ENCODE assay signal across 8 cellular contexts in genomic region chr10:119655566-119656001, GRCh38. TPM values are rescaled to one million over a fixed set of nuclear protein-coding genes. Genes with fewer than 3 reads are reported as not detected.
DNase-seq lines count a peak whose midpoint lies in the region; ATAC-seq, FAIRE-seq and TF ChIP-seq lines count a peak whose summit lies in the region.

No MANE protein-coding gene starts in this region.

- H3K27ac ChIP-seq in endothelial cell of umbilical vein (ENCODE audit: insufficient read depth, low read depth, low read length) (peak overlapping the region; percentile 43), prostate gland (peak overlapping the region; percentile 98 to 99)

- dilution Hi-C loops in endothelial cell of umbilical vein (cut with MboI; ENCODE audit: extremely low pct_ligation_motif_present, low sequenced_read_pairs), result no loop called here

- POLR2A ChIA-PET in activated CD8-positive, alpha-beta T cell treated with anti-CD3 and anti-CD28 coated beads, Interleukin-2, amount 10 ng/mL, durations not matched to agents 7 days and 5 days (lab: Charles Lee), result interaction anchor here (1.4 kb wide), 1 partner anchor 9 kb away, joined by 4 read pairs; no protein-coding TSS in a partner anchor
- POLR2A ChIA-PET in endothelial cell of umbilical vein (lab: Charles Lee), result interaction anchor here (0.9 to 1.0 kb wide), 2 partner anchors 9 to 71 kb away, joined by 3 to 4 read pairs; partner anchors contain the start of gene INPP5F

- H3K36me3 ChIP-seq in endothelial cell of umbilical vein (ENCODE audit: control insufficient read depth in 2 of 2, extremely low read depth in 1 of 2, insufficient read depth in 2 of 2, low read length in 2 of 2) (peaks cover 0 to 7% of the 10 kb centered on the region in 2 experiments), prostate gland (no peaks in the 10 kb centered on the region)

- CTCF ChIA-PET in activated CD8-positive, alpha-beta T cell treated with anti-CD3 and anti-CD28 coated beads, Interleukin-2, amount 10 ng/mL, durations not matched to agents 7 days and 5 days (lab: Charles Lee), result interaction anchor here (1.4 to 2.1 kb wide), 4 partner anchors 31 to 204 kb away, joined by 3 to 8 read pairs (median 5); no protein-coding TSS in a partner anchor
- CTCF ChIA-PET in endothelial cell of umbilical vein (lab: Charles Lee), result interaction anchor here (1.2 to 2.1 kb wide), 3 partner anchors 32 to 95 kb away, joined by 5 to 7 read pairs (median 5); no protein-coding TSS in a partner anchor

- H3K4me2 ChIP-seq in endothelial cell of umbilical vein (ENCODE audit: insufficient read depth, low read length), result peak overlapping the region; percentile 95

- peaks cover 55% of the 10 kb centered on the region for H3K4me1 ChIP-seq in endothelial cell of umbilical vein (ENCODE audit: control insufficient read depth, extremely low read depth, insufficient read depth, low read length)
- peaks cover 15% of the 10 kb centered on the region for H3K4me1 ChIP-seq in prostate gland (replicated peaks)

- peak; percentile 89 for FAIRE-seq in endothelial cell of umbilical vein (lab: Jason Lieb, UNC)

- peaks cover 13% of the 10 kb centered on the region for H3K36me3 Mint-ChIP-seq in activated CD8-positive, alpha-beta T cell treated with anti-CD3 and anti-CD28 coated beads, Interleukin-2, amount 10 ng/mL, durations not matched to agents 7 days and 5 days (ENCODE audit: low read depth)
- peaks cover 18 to 22% of the 10 kb centered on the region in 2 donors for H3K36me3 Mint-ChIP-seq in CD14-positive monocyte

- no peaks in the 10 kb centered on the region for H3K9me3 ChIP-seq in endothelial cell of umbilical vein (replicated peaks; ENCODE audit: control insufficient read depth, insufficient read depth, low read length)
- no peaks in the 10 kb centered on the region for H3K9me3 ChIP-seq in prostate gland

- peaks cover 45% of the 10 kb centered on the region for H3K4me1 Mint-ChIP-seq in activated CD8-positive, alpha-beta T cell treated with anti-CD3 and anti-CD28 coated beads, Interleukin-2, amount 10 ng/mL, durations not matched to agents 7 days and 5 days (ENCODE audit: low read depth)
- peaks cover 32% of the 10 kb centered on the region for H3K4me1 Mint-ChIP-seq in CD14-positive monocyte

- peak in 71 of 76 experiments; percentile 8 to 81 (median 57) for DNase-seq in HUDEP-2 (lab: John Stamatoyannopoulos, UW; ENCODE audit: unreplicated experiment in 76 of 76)
- peak; percentile 42 for DNase-seq in activated CD8-positive, alpha-beta T cell treated with anti-CD3 and anti-CD28 coated beads, Interleukin-2, amount 10 ng/mL, durations not matched to agents 7 days and 5 days
- peak; percentile 84 for DNase-seq in endothelial cell of umbilical vein (ENCODE audit: low read depth, low spot score)
- peak; percentile 44 for DNase-seq in prostate gland (ENCODE audit: low spot score)
- no peak for DNase-seq in CD14-positive monocyte (ENCODE audit: low spot score)

- TF ChIP-seq CTCF in endothelial cell of umbilical vein (IDR thresholded peaks at IDR 0.05; ENCODE audit: extremely low read depth in 1 of 2, insufficient read depth in 1 of 2, low read depth in 1 of 2, low read length in 2 of 2) (no peak), prostate gland (IDR thresholded peaks at IDR 0.05) (no peak), CD14-positive monocyte (IDR thresholded peaks at IDR 0.05) (no peak)

- intact Hi-C loops in endothelial cell of umbilical vein (cut with micrococcal nuclease) (loop anchor here (10.0 kb wide), 2 partner anchors 451 to 551 kb away; partner anchors contain the start of genes DENND10 and GRK5), prostate gland (cut with DNase I) (no loop called here), CD14-positive monocyte (cut with micrococcal nuclease) (no loop called here)

- BruUV-seq in endothelial cell of umbilical vein (replicated peaks; lab: Mats Ljungman, UMichigan), result no TSS peak

- H3K4me3 Mint-ChIP-seq in activated CD8-positive, alpha-beta T cell treated with anti-CD3 and anti-CD28 coated beads, Interleukin-2, amount 10 ng/mL, durations not matched to agents 7 days and 5 days, result peak overlapping the region; percentile 54
- H3K4me3 Mint-ChIP-seq in CD14-positive monocyte, result no peak overlapping the region

- H3K79me2 ChIP-seq in endothelial cell of umbilical vein (ENCODE audit: control insufficient read depth, insufficient read depth, low read length), result peaks cover 91% of the 10 kb centered on the region

- H3K4me3 ChIP-seq in endothelial cell of umbilical vein (replicated peaks in 1 of 3; ENCODE audit: insufficient read depth in 1 of 3, low read depth in 1 of 3, low read length in 3 of 3) (peak overlapping the region in 1 of 3 experiments; percentile 10), prostate gland (no peak overlapping the region)

- no peaks in the 10 kb centered on the region for H3K27me3 ChIP-seq in endothelial cell of umbilical vein (ENCODE audit: control insufficient read depth in 2 of 2, insufficient read depth in 2 of 2, low read length in 2 of 2)
- H3K27me3 ChIP-seq in prostate gland (replicated peaks; ENCODE audit: insufficient read depth), result no peaks in the 10 kb centered on the region

- H3K27ac Mint-ChIP-seq in activated CD8-positive, alpha-beta T cell treated with anti-CD3 and anti-CD28 coated beads, Interleukin-2, amount 10 ng/mL, durations not matched to agents 7 days and 5 days, result peak overlapping the region; percentile 69
- peak overlapping the region in 1 of 7 donors; percentile 12 for H3K27ac Mint-ChIP-seq in CD14-positive monocyte

- ATAC-seq in activated CD8-positive, alpha-beta T cell treated with anti-CD3 and anti-CD28 coated beads, Interleukin-2, amount 10 ng/mL, durations not matched to agents 7 days and 5 days, result no peak
- ATAC-seq in HG03196 (IDR thresholded peaks at IDR 0.05; ENCODE audit: unreplicated experiment) (no peak), HG03457 (IDR thresholded peaks at IDR 0.05; ENCODE audit: unreplicated experiment) (no peak), HG03097 (IDR thresholded peaks at IDR 0.05; ENCODE audit: low FRiP score, unreplicated experiment) (no peak)

- H3K9me3 Mint-ChIP-seq in activated CD8-positive, alpha-beta T cell treated with anti-CD3 and anti-CD28 coated beads, Interleukin-2, amount 10 ng/mL, durations not matched to agents 7 days and 5 days (ENCODE audit: insufficient read depth), result no peaks in the 10 kb centered on the region
- H3K9me3 Mint-ChIP-seq in CD14-positive monocyte, result peaks cover 0 to 3% (median 0%) of the 10 kb centered on the region in 7 donors

- no peaks in the 10 kb centered on the region for H3K27me3 Mint-ChIP-seq in activated CD8-positive, alpha-beta T cell treated with anti-CD3 and anti-CD28 coated beads, Interleukin-2, amount 10 ng/mL, durations not matched to agents 7 days and 5 days (ENCODE audit: low read depth)
- H3K27me3 Mint-ChIP-seq in CD14-positive monocyte (ENCODE audit: low read depth in 3 of 3), result peaks cover 22 to 30% (median 24%) of the 10 kb centered on the region in 3 donors

- no peak overlapping the region for H2AFZ ChIP-seq in endothelial cell of umbilical vein (ENCODE audit: low read depth, low read length)

- TF ChIP-seq POLR2A in endothelial cell of umbilical vein (IDR thresholded peaks at IDR 0.05; ENCODE audit: low read depth, low read length), result no peak
- TF ChIP-seq POLR2A in prostate gland (IDR thresholded peaks at IDR 0.05), result peak; percentile 32

- peaks cover 3% of the 10 kb centered on the region for H4K20me1 ChIP-seq in endothelial cell of umbilical vein (replicated peaks; ENCODE audit: control insufficient read depth, extremely low read depth, insufficient read depth, low read length)

- 12% methylated on average over 11 of the region's 11 CpGs for WGBS in prostate gland

- no peaks in the 10 kb centered on the region for H3K9me1 ChIP-seq in endothelial cell of umbilical vein (replicated peaks; ENCODE audit: control insufficient read depth, extremely low read depth, insufficient read depth, low read length)

- H3K9ac ChIP-seq in endothelial cell of umbilical vein (replicated peaks; ENCODE audit: extremely low read depth, insufficient read depth, low read length), result peak overlapping the region; percentile 4

TF ChIP-seq in endothelial cell of umbilical vein, 7 proteins besides CTCF, POLR2A, EP300 and RAD21 (continues in another document):
- TF ChIP-seq FOS (IDR thresholded peaks at IDR 0.05; ENCODE audit: borderline replicate concordance, insufficient read depth, low read length), result peak; percentile 49
- TF ChIP-seq MAX (IDR thresholded peaks at IDR 0.05; ENCODE audit: insufficient read depth, insufficient read length), result no peak
- TF ChIP-seq GATA2 (IDR thresholded peaks at IDR 0.05; ENCODE audit: insufficient read depth, insufficient read length, low read depth, low read length), result peak; percentile 30

RNA-seq across cellular contexts. Expression of gene BAG3, which starts 4.4 kb away (rescaled TPM):
- total RNA-seq in activated CD8-positive, alpha-beta T cell treated with anti-CD3 and anti-CD28 coated beads, Interleukin-2, amount 10 ng/mL, durations not matched to agents 7 days and 5 days, result 10 to 100 TPM; 14.2 to 14.7 TPM
- total RNA-seq in endothelial cell of umbilical vein (65.4 and 66.7 TPM in 2 replicates), prostate gland (10 to 100 TPM; 45.4 to 56.4 TPM)
- polyA plus RNA-seq in endothelial cell of umbilical vein (22.3 and 25.2 TPM in 2 replicates), CD14-positive monocyte (1 to 10 TPM; 1.0 to 2.8 TPM)
- polyA plus RNA-seq in endothelial cell of umbilical vein (2011; cell fraction: cytosol; rRNA removed), result 23.7 and 25.2 TPM in 2 replicates
- polyA plus RNA-seq in endothelial cell of umbilical vein (2011; cell fraction: nucleus; rRNA removed), result 17.6 and 19.2 TPM in 2 replicates
- polyA plus RNA-seq in endothelial cell of umbilical vein (2012), result 73.5 and 76.5 TPM in 2 replicates
- 7.7 and 9.1 TPM in 2 replicates for polyA minus RNA-seq in endothelial cell of umbilical vein
- 8.4 TPM for polyA minus RNA-seq in endothelial cell of umbilical vein (2011; cell fraction: cytosol; rRNA and poly(A)+ RNA removed)
- polyA minus RNA-seq in endothelial cell of umbilical vein (2011; cell fraction: nucleus; rRNA and poly(A)+ RNA removed), result 7.2 and 11.8 TPM in 2 replicates

RNA-seq across cellular contexts. Expression of gene TIAL1, which starts 58.8 kb away (rescaled TPM):
- 100 to 1,000 TPM; 173 to 177 TPM for total RNA-seq in activated CD8-positive, alpha-beta T cell treated with anti-CD3 and anti-CD28 coated beads, Interleukin-2, amount 10 ng/mL, durations not matched to agents 7 days and 5 days
- total RNA-seq in endothelial cell of umbilical vein, result 150 and 154 TPM in 2 replicates
- 45.4 and 57.7 TPM in 2 replicates for polyA plus RNA-seq in endothelial cell of umbilical vein
- 49.7 and 56.0 TPM in 2 replicates for polyA plus RNA-seq in endothelial cell of umbilical vein (2011; cell fraction: cytosol; rRNA removed)
- polyA plus RNA-seq in endothelial cell of umbilical vein (2011; cell fraction: nucleus; rRNA removed), result 316 and 423 TPM in 2 replicates
- 110 and 129 TPM in 2 replicates for polyA plus RNA-seq in endothelial cell of umbilical vein (2012)
- 63.3 and 70.9 TPM in 2 replicates for polyA minus RNA-seq in endothelial cell of umbilical vein
- 42.9 TPM for polyA minus RNA-seq in endothelial cell of umbilical vein (2011; cell fraction: cytosol; rRNA and poly(A)+ RNA removed)
- 70.5 and 125 TPM in 2 replicates for polyA minus RNA-seq in endothelial cell of umbilical vein (2011; cell fraction: nucleus; rRNA and poly(A)+ RNA removed)
- 10 to 100 TPM; 68.7 to 74.3 TPM for total RNA-seq in prostate gland
- 1 to 10 TPM; 6.7 to 7.2 TPM for polyA plus RNA-seq in CD14-positive monocyte
